ENCODE assay signal across 13 cellular contexts in the genomic region with DNA sequence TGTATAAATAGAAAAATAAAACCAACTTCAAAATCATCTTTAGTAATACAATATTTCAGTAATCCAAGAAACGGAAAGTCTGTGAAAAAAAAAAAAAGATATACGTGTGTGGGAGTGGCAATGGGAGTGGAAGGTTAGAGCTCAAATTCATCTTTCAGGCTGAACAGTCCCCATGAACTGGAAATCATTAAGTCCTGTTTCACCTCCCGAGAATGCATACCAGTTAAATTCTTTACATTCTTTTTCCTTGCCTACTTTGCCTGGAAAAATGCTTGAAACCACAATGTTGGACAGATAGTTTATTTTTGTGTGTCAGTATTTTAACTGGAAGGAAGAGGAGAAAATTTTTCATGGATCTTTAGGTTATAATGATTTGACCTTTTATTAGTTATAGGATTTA.
DNase-seq lines count a peak whose midpoint lies in the region; ATAC-seq and TF ChIP-seq lines count a peak whose summit lies in the region.
"Had no signal": no experiment of that assay in that cellular context is flagged by ENCODE, and none has a peak within 500 bp of the region (broad histone marks: within the 10 kb centered on the region; RNA-seq: fewer than 3 reads in every experiment).

No MANE protein-coding gene starts in this region.

- H3F3A ChIP-seq in SK-N-SH (replicated peaks; ENCODE audit: insufficient read depth): peaks cover 5% of the 10 kb centered on the region

- H3K4me1 ChIP-seq in SK-N-SH (ENCODE audit: control insufficient read depth in 1 of 2, insufficient read depth in 2 of 2, low read depth in 1 of 2, low read length in 1 of 2): peaks cover 0 to 16% of the 10 kb centered on the region in 2 experiments; a peak in 2 of 4 replicates
- H3K4me1 ChIP-seq: right atrium auricular region, upper lobe of right lung had no signal

- no peaks in the 10 kb centered on the region for H3K9me2 ChIP-seq in SK-N-SH

- H3K4me3 ChIP-seq in SK-N-SH (ENCODE audit: low read depth in 2 of 2, low read length in 1 of 2) (no peak overlapping the region), fibroblast of the aortic adventitia (ENCODE audit: low read depth, low read length) (no peak overlapping the region)
- H3K4me3 ChIP-seq: right atrium auricular region, upper lobe of right lung had no signal

- TF ChIP-seq RAD21 in SK-N-SH (IDR thresholded peaks at IDR 0.05; ENCODE audit: low read length): no peak

- H3K4me2 ChIP-seq in SK-N-SH: no peak overlapping the region

- H3K9ac ChIP-seq in SK-N-SH: no peak overlapping the region

- ATAC-seq in GM18858 (IDR thresholded peaks at IDR 0.05; ENCODE audit: unreplicated experiment): no peak
- ATAC-seq: upper lobe of right lung had no signal

- DNase-seq in GM04503 (ENCODE audit: low read depth): peak; percentile 80
- DNase-seq in SK-N-SH: no peak
- DNase-seq in fibroblast of the aortic adventitia (ENCODE audit: low read depth): peak; percentile 94
- DNase-seq in smooth muscle cell of the brain vasculature (ENCODE audit: low read depth, low spot score): peak; percentile 17
- no peak for DNase-seq in GM20000 (ENCODE audit: low spot score)
- no peak for DNase-seq in AML-193 (lab: John Stamatoyannopoulos, UW)
- DNase-seq: activated CD4-positive, alpha-beta T cell treated with anti-CD3 and anti-CD28 coated beads, Interleukin-2, amount 10 ng/mL, durations not matched to agents 7 days and 5 days; GF-D8; hippocampal formation; NCI-H510A; upper lobe of right lung had no signal

- peak; percentile 6 to 92; a peak in 2 of 4 replicates for TF ChIP-seq EP300 in SK-N-SH (IDR thresholded peaks at IDR 0.05; ENCODE audit: borderline replicate concordance in 1 of 2, low read depth in 1 of 2, low read length in 1 of 2)

- CTCF ChIA-PET in SK-N-SH (lab: Yijun Ruan, JAX): interaction anchor here (0.7 to 0.9 kb wide), 2 partner anchors 23 to 233 kb away, joined by 3 read pairs; no protein-coding TSS in a partner anchor

- WGBS in SK-N-SH (ENCODE audit: low lambda C conversion rate): 5% methylated on average over 3 of the region's 3 CpGs

- no peaks in the 10 kb centered on the region for H3K36me3 ChIP-seq in SK-N-SH (replicated peaks in 1 of 2; ENCODE audit: control insufficient read depth in 1 of 2, insufficient read depth in 2 of 2, low read length in 1 of 2)
- H3K36me3 ChIP-seq: right atrium auricular region, upper lobe of right lung had no signal

- no peaks in the 10 kb centered on the region for H3K27me3 ChIP-seq in SK-N-SH (ENCODE audit: insufficient read depth)
- H3K27me3 ChIP-seq: right atrium auricular region, upper lobe of right lung had no signal

- peak overlapping the region; percentile 53 to 67; a peak in 3 of 4 replicates for H3K27ac ChIP-seq in SK-N-SH (ENCODE audit: low read depth in 2 of 2, low read length in 1 of 2)
- H3K27ac ChIP-seq: right atrium auricular region, upper lobe of right lung had no signal

- no peaks in the 10 kb centered on the region for H3K79me2 ChIP-seq in SK-N-SH (ENCODE audit: insufficient read depth)

- no peak for TF ChIP-seq CTCF in SK-N-SH (IDR thresholded peaks at IDR 0.05)
- TF ChIP-seq CTCF in fibroblast of the aortic adventitia (IDR thresholded peaks at IDR 0.05; ENCODE audit: insufficient read depth, low read length): no peak
- TF ChIP-seq CTCF in GM20000 (IDR thresholded peaks at IDR 0.05; ENCODE audit: extremely low read depth, missing control alignments): no peak

- POLR2A ChIA-PET in SK-N-SH (lab: Yijun Ruan, JAX): no interaction called here

- no peaks in the 10 kb centered on the region for H4K20me1 ChIP-seq in SK-N-SH (ENCODE audit: insufficient read depth)

- peak overlapping the region; percentile 63; the same call in 1 of the 2 replicates for H2AFZ ChIP-seq in SK-N-SH (ENCODE audit: low read depth)

- no peaks in the 10 kb centered on the region for H3K9me3 ChIP-seq in SK-N-SH
- H3K9me3 ChIP-seq: right atrium auricular region, upper lobe of right lung had no signal

TF ChIP-seq in SK-N-SH, 30 proteins besides CTCF, POLR2A, EP300 and RAD21 (continues in another document):
- TF ChIP-seq FOXJ3 (CRISPR knock-in tag; IDR thresholded peaks at IDR 0.05): no peak
- TF ChIP-seq, protein P1, sequence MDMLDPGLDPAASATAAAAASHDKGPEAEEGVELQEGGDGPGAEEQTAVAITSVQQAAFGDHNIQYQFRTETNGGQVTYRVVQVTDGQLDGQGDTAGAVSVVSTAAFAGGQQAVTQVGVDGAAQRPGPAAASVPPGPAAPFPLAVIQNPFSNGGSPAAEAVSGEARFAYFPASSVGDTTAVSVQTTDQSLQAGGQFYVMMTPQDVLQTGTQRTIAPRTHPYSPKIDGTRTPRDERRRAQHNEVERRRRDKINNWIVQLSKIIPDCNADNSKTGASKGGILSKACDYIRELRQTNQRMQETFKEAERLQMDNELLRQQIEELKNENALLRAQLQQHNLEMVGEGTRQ (IDR thresholded peaks at IDR 0.05; ENCODE audit: borderline replicate concordance, low read depth, low read length): no peak
- TF ChIP-seq YY1 (IDR thresholded peaks at IDR 0.05; ENCODE audit: low read depth): no peak
- TF ChIP-seq RCOR1 (IDR thresholded peaks at IDR 0.05; ENCODE audit: low read length): no peak
- no peak for TF ChIP-seq RFX5 (IDR thresholded peaks at IDR 0.05; ENCODE audit: low read length)
- no peak for TF ChIP-seq ELF1 (IDR thresholded peaks at IDR 0.05)
- TF ChIP-seq POLR2AphosphoS5 (IDR thresholded peaks at IDR 0.05; ENCODE audit: low read depth, low read length): peak; percentile 41; the same call in 1 of the 2 replicates
- no peak for TF ChIP-seq EZH2phosphoT487 (IDR thresholded peaks at IDR 0.05; ENCODE audit: borderline replicate concordance, low read depth)
- peak; percentile 63; the same call in 1 of the 2 replicates for TF ChIP-seq NFIC (IDR thresholded peaks at IDR 0.05; ENCODE audit: borderline replicate concordance)
- TF ChIP-seq SIN3A (IDR thresholded peaks at IDR 0.05; ENCODE audit: borderline replicate concordance, low read depth, low read length): no peak
- TF ChIP-seq GABPA (IDR thresholded peaks at IDR 0.05; ENCODE audit: low read depth): no peak
- TF ChIP-seq IRF3 (IDR thresholded peaks at IDR 0.05; ENCODE audit: low read depth, low read length): no peak
- TF ChIP-seq MAX (IDR thresholded peaks at IDR 0.05; ENCODE audit: low read depth): no peak
- peak; percentile 43; the same call in 1 of the 2 replicates for TF ChIP-seq FOXM1 (IDR thresholded peaks at IDR 0.05; ENCODE audit: low read depth)
- peak; percentile 93 for TF ChIP-seq TCF12 (IDR thresholded peaks at IDR 0.05)
- TF ChIP-seq, protein P2, sequence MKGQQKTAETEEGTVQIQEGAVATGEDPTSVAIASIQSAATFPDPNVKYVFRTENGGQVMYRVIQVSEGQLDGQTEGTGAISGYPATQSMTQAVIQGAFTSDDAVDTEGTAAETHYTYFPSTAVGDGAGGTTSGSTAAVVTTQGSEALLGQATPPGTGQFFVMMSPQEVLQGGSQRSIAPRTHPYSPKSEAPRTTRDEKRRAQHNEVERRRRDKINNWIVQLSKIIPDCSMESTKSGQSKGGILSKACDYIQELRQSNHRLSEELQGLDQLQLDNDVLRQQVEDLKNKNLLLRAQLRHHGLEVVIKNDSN (IDR thresholded peaks at IDR 0.05; ENCODE audit: borderline replicate concordance, low read depth): no peak
- TF ChIP-seq RXRA (IDR thresholded peaks at IDR 0.05; ENCODE audit: borderline replicate concordance, low read depth): peak; percentile 43; the same call in 1 of the 2 replicates
- TF ChIP-seq SMC3 (IDR thresholded peaks at IDR 0.05; ENCODE audit: low read depth, low read length): no peak
- TF ChIP-seq MEF2A (IDR thresholded peaks at IDR 0.05; ENCODE audit: borderline replicate concordance, low read depth): peak; percentile 32; the same call in 1 of the 2 replicates
- TF ChIP-seq, protein P3, sequence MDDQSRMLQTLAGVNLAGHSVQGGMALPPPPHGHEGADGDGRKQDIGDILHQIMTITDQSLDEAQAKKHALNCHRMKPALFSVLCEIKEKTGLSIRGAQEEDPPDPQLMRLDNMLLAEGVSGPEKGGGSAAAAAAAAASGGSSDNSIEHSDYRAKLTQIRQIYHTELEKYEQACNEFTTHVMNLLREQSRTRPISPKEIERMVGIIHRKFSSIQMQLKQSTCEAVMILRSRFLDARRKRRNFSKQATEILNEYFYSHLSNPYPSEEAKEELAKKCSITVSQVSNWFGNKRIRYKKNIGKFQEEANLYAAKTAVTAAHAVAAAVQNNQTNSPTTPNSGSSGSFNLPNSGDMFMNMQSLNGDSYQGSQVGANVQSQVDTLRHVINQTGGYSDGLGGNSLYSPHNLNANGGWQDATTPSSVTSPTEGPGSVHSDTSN (IDR thresholded peaks at IDR 0.05): peak; percentile 68
- peak; percentile 70 for TF ChIP-seq JUND (IDR thresholded peaks at IDR 0.05)
- no peak for TF ChIP-seq NRF1 (IDR thresholded peaks at IDR 0.05; ENCODE audit: low read depth, low read length)
- TF ChIP-seq TAF1 (IDR thresholded peaks at IDR 0.05; ENCODE audit: borderline replicate concordance, low read depth, low read length): no peak
- peak; percentile 93 for TF ChIP-seq TEAD4 (IDR thresholded peaks at IDR 0.05; ENCODE audit: borderline replicate concordance, insufficient read depth)
- no peak for TF ChIP-seq GATA2 (CRISPR knock-in tag; IDR thresholded peaks at IDR 0.05)

Comparison
In these comparisons a context has a peak if more than half of its experiments do, and no peak if none do; other contexts are left out.
1. DNase-seq: peak in GM04503 (single experiment), fibroblast of the aortic adventitia (single experiment) and smooth muscle cell of the brain vasculature (single experiment); none in SK-N-SH (single experiment), GM20000 (single experiment) and AML-193 (0 of 2).